16 cellular contexts compared by ENCODE assay signal in the genomic region with DNA sequence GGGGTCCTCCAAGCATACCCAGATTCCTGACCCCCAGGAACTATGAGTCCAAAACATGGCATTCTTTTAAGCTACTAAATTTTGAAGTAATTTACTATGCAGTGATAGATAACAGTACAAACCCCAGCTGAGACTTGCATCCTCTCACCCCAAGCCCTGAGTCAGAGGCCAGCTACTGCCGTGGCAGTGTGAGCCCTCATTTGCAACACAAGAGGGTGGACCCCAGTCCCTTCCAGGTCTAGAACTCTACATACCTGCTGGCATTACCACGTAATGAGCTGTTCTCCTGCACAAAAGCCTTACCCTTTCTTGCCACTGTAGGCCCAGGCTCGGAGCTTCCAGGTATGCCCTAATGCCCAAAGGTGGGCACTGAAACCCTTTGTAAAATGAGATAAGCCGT.
A peak's percentile ranks its signal among the peaks of the same experiment; 100 is the strongest.
DNase-seq lines count a peak whose midpoint lies in the region; ATAC-seq and TF ChIP-seq lines count a peak whose summit lies in the region.
"Had no signal": no experiment of that assay in that cellular context is flagged by ENCODE, and none has a peak within 500 bp of the region (broad histone marks: within the 10 kb centered on the region; RNA-seq: fewer than 3 reads in every experiment).

No MANE protein-coding gene starts in this region.

- no peak overlapping the region for H2AFZ ChIP-seq in GM23338
- peak overlapping the region; percentile 73; the same call in 1 of the 2 replicates for H2AFZ ChIP-seq in OCI-LY3 (ENCODE audit: low read depth, low read length)

- H3K4me1 ChIP-seq in GM23338 (ENCODE audit: insufficient read depth) (peaks cover 58% of the 10 kb centered on the region), OCI-LY3 (ENCODE audit: low read length) (peaks cover 24% of the 10 kb centered on the region)

- H3K27ac ChIP-seq in GM23338 (ENCODE audit: low read depth) (no peak overlapping the region), OCI-LY3 (ENCODE audit: low read length) (no peak overlapping the region)
- H3K27ac ChIP-seq: BLaER1, HL-60 had no signal

- no peak overlapping the region for H3K9ac ChIP-seq in OCI-LY3 (ENCODE audit: low read length)
- H3K9ac ChIP-seq: BLaER1 had no signal

- no peak overlapping the region for H3K27ac Mint-ChIP-seq in GM23338
- H3K27ac Mint-ChIP-seq: CD8-positive, alpha-beta memory T cell had no signal

- H3K36me3 ChIP-seq in GM23338 (ENCODE audit: insufficient read depth) = no peaks in the 10 kb centered on the region
- H3K36me3 ChIP-seq in OCI-LY3 (replicated peaks; ENCODE audit: low read depth, low read length) = no peaks in the 10 kb centered on the region
- H3K36me3 ChIP-seq: BLaER1 had no signal

- no peaks in the 10 kb centered on the region for H3K9me3 Mint-ChIP-seq in GM23338
- H3K9me3 Mint-ChIP-seq: CD8-positive, alpha-beta memory T cell had no signal

- H3K79me2 ChIP-seq in GM23338 (replicated peaks; ENCODE audit: insufficient read depth) (no peaks in the 10 kb centered on the region), OCI-LY3 (ENCODE audit: low read length) (no peaks in the 10 kb centered on the region)

- H3K4me1 Mint-ChIP-seq in GM23338 = peaks cover 60% of the 10 kb centered on the region

- peaks cover 9% of the 10 kb centered on the region; the same call in 1 of the 2 replicates for H3F3A ChIP-seq in GM23338 (replicated peaks; ENCODE audit: low read depth)

- DNase-seq in GM23338 (ENCODE audit: low spot score) (peak; percentile 59), iPS-NIHi11 (ENCODE audit: low spot score) (peak; percentile 41), posterior vena cava (ENCODE audit: low spot score) (peak; percentile 17), GM19240 (ENCODE audit: insufficient read length, low spot score) (no peak)
- no peak for DNase-seq in activated CD4-positive, alpha-beta T cell treated with anti-CD3 and anti-CD28 coated beads for 1 hour
- DNase-seq: 8988T; AML-193; Caco-2; CD8-positive, alpha-beta memory T cell; DMS53 had no signal

- no peak overlapping the region for H3K4me3 Mint-ChIP-seq in GM23338
- H3K4me3 Mint-ChIP-seq: CD8-positive, alpha-beta memory T cell had no signal

- H4K20me1 ChIP-seq in GM23338 (replicated peaks; ENCODE audit: insufficient read depth) = no peaks in the 10 kb centered on the region
- H4K20me1 ChIP-seq in OCI-LY3 (ENCODE audit: insufficient read depth, low read length) = no peaks in the 10 kb centered on the region
- H4K20me1 ChIP-seq: BLaER1 had no signal

- no peaks in the 10 kb centered on the region; the same call in none of the 2 replicates for H3K9me2 ChIP-seq in GM23338 (ENCODE audit: insufficient read depth)

- intact Hi-C loops in posterior vena cava (cut with DNase I) = no loop called here

- H3K4me2 ChIP-seq in GM23338 = peak overlapping the region; percentile 44
- peak overlapping the region; percentile 64 for H3K4me2 ChIP-seq in OCI-LY3 (ENCODE audit: low read length)
- H3K4me2 ChIP-seq: BLaER1 had no signal

- H3K27me3 ChIP-seq in GM23338 (ENCODE audit: insufficient read depth) = 0 out of 2 replicates have a peak, but pooled peaks cover 8% of the 10 kb centered on the region
- no peaks in the 10 kb centered on the region for H3K27me3 ChIP-seq in OCI-LY3 (ENCODE audit: low read depth, low read length)

- H3K36me3 Mint-ChIP-seq in GM23338 (ENCODE audit: low read depth) = no peaks in the 10 kb centered on the region
- H3K36me3 Mint-ChIP-seq: CD8-positive, alpha-beta memory T cell had no signal

- no peaks in the 10 kb centered on the region for H3K9me3 ChIP-seq in OCI-LY3 (ENCODE audit: insufficient read depth, low read length)
- H3K9me3 ChIP-seq: BLaER1, Caco-2 had no signal

- TF ChIP-seq CTCF in GM23338 (conservative IDR thresholded peaks at IDR 0.05; ENCODE audit: low read depth in 2 of 2) (no peak), OCI-LY3 (IDR thresholded peaks at IDR 0.05; ENCODE audit: low read depth, low read length) (no peak)

- ATAC-seq in GM23338 (peak; percentile 68), GM18858 (IDR thresholded peaks at IDR 0.05; ENCODE audit: unreplicated experiment) (no peak)
- ATAC-seq: GM12878, K562 had no signal

- H3K4me3 ChIP-seq in GM23338 (no peak overlapping the region), OCI-LY3 (ENCODE audit: low read length) (no peak overlapping the region)
- H3K4me3 ChIP-seq: BLaER1, GM12878, K562 had no signal

- peaks cover 13% of the 10 kb centered on the region for H3K27me3 Mint-ChIP-seq in GM23338 (ENCODE audit: insufficient read depth, low read depth, poor library complexity)

TF ChIP-seq in GM23338, 12 proteins besides CTCF, POLR2A, EP300 and RAD21:
- TF ChIP-seq, protein P1, sequence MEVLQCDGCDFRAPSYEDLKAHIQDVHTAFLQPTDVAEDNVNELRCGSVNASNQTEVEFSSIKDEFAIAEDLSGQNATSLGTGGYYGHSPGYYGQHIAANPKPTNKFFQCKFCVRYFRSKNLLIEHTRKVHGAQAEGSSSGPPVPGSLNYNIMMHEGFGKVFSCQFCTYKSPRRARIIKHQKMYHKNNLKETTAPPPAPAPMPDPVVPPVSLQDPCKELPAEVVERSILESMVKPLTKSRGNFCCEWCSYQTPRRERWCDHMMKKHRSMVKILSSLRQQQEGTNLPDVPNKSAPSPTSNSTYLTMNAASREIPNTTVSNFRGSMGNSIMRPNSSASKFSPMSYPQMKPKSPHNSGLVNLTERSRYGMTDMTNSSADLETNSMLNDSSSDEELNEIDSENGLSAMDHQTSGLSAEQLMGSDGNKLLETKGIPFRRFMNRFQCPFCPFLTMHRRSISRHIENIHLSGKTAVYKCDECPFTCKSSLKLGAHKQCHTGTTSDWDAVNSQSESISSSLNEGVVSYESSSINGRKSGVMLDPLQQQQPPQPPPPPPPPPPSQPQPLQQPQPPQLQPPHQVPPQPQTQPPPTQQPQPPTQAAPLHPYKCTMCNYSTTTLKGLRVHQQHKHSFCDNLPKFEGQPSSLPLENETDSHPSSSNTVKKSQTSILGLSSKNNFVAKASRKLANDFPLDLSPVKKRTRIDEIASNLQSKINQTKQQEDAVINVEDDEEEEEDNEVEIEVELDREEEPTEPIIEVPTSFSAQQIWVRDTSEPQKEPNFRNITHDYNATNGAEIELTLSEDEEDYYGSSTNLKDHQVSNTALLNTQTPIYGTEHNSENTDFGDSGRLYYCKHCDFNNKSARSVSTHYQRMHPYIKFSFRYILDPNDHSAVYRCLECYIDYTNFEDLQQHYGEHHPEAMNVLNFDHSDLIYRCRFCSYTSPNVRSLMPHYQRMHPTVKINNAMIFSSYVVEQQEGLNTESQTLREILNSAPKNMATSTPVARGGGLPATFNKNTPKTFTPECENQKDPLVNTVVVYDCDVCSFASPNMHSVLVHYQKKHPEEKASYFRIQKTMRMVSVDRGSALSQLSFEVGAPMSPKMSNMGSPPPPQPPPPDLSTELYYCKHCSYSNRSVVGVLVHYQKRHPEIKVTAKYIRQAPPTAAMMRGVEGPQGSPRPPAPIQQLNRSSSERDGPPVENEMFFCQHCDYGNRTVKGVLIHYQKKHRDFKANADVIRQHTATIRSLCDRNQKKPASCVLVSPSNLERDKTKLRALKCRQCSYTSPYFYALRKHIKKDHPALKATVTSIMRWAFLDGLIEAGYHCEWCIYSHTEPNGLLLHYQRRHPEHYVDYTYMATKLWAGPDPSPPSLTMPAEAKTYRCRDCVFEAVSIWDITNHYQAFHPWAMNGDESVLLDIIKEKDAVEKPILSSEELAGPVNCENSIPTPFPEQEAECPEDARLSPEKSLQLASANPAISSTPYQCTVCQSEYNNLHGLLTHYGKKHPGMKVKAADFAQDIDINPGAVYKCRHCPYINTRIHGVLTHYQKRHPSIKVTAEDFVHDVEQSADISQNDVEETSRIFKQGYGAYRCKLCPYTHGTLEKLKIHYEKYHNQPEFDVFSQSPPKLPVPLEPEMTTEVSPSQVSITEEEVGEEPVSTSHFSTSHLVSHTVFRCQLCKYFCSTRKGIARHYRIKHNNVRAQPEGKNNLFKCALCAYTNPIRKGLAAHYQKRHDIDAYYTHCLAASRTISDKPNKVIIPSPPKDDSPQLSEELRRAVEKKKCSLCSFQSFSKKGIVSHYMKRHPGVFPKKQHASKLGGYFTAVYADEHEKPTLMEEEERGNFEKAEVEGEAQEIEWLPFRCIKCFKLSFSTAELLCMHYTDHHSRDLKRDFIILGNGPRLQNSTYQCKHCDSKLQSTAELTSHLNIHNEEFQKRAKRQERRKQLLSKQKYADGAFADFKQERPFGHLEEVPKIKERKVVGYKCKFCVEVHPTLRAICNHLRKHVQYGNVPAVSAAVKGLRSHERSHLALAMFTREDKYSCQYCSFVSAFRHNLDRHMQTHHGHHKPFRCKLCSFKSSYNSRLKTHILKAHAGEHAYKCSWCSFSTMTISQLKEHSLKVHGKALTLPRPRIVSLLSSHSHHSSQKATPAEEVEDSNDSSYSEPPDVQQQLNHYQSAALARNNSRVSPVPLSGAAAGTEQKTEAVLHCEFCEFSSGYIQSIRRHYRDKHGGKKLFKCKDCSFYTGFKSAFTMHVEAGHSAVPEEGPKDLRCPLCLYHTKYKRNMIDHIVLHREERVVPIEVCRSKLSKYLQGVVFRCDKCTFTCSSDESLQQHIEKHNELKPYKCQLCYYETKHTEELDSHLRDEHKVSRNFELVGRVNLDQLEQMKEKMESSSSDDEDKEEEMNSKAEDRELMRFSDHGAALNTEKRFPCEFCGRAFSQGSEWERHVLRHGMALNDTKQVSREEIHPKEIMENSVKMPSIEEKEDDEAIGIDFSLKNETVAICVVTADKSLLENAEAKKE (CRISPR knock-in tag; IDR thresholded peaks at IDR 0.05) = 0 out of 2 replicates have a peak, but pooled peaks have one; percentile 23
- TF ChIP-seq ZNF331 (CRISPR knock-in tag; IDR thresholded peaks at IDR 0.05; ENCODE audit: low read depth) = no peak
TF ChIP-seq in GM23338: peak in this region for 1.

Comparison
In these comparisons a context has a peak if more than half of its experiments do, and no peak if none do; other contexts are left out.
1. DNase-seq: peak in GM23338 (single experiment), iPS-NIHi11 (single experiment) and posterior vena cava (single experiment); none in GM19240 (single experiment) and activated CD4-positive, alpha-beta T cell treated with anti-CD3 and anti-CD28 coated beads for 1 hour (single experiment).